Comparison of ENCODE assay signal across 11 cellular contexts in genomic region chr22:20083891-20084546, GRCh38. TPM values are rescaled to one million over a fixed set of nuclear protein-coding genes. Genes with fewer than 3 reads are reported as not detected.
DNase-seq lines count a peak whose midpoint lies in the region; ATAC-seq and TF ChIP-seq lines count a peak whose summit lies in the region.
"Had no signal": no experiment of that assay in that cellular context is flagged by ENCODE, and none has a peak within 500 bp of the region (broad histone marks: within the 10 kb centered on the region; RNA-seq: fewer than 3 reads in every experiment).

No MANE protein-coding gene starts in this region.

- H3K9ac ChIP-seq in liver (ENCODE audit: low read depth in 1 of 2, low read length in 2 of 2), result peak overlapping the region in 1 of 2 donors; percentile 32

- H3K4me3 ChIP-seq in liver (ENCODE audit: low read depth in 1 of 3, low read length in 3 of 3), result no peak overlapping the region

- peaks cover 22 to 56% (median 46%) of the 10 kb centered on the region in 4 donors for H3K4me1 ChIP-seq in liver (ENCODE audit: control insufficient read depth in 4 of 4, insufficient read depth in 4 of 4, low read length in 3 of 4)

- WGBS in liver, result 60% methylated on average over 10 of the region's 10 CpGs

- CTCF ChIA-PET in WTC11 (lab: Charles Lee) (interaction anchor here (0.6 to 1.4 kb wide), 9 partner anchors 9 to 125 kb away, joined by 3 to 5 read pairs (median 4); partner anchors contain the start of genes TANGO2 and TRMT2A), GM10248 (lab: Yijun Ruan, JAX) (no interaction called here)

- no peaks in the 10 kb centered on the region for H3K27me3 Mint-ChIP-seq in WTC11 (ENCODE audit: low read depth)

- no peak for TF ChIP-seq CTCF in WTC11 (IDR thresholded peaks at IDR 0.05)
- no peak for TF ChIP-seq CTCF in liver (IDR thresholded peaks at IDR 0.05; ENCODE audit: low read depth, low read length, missing input control)
- TF ChIP-seq CTCF in GM10248 (IDR thresholded peaks at IDR 0.05; ENCODE audit: control extremely low read depth, extremely low read depth, low read depth, missing control alignments), result no peak

- TF ChIP-seq RAD21 in liver (IDR thresholded peaks at IDR 0.05), result no peak

- H3K27me3 ChIP-seq in liver (ENCODE audit: control insufficient read depth in 4 of 4, insufficient read depth in 4 of 4, low read length in 3 of 4), result no peaks in the 10 kb centered on the region

- in situ Hi-C loops in G401 (cut with HindIII; ENCODE audit: low sequenced_read_pairs), result no loop called here

- H3K36me3 ChIP-seq in liver (ENCODE audit: control insufficient read depth in 4 of 4, insufficient read depth in 3 of 4, low read depth in 1 of 4, low read length in 3 of 4), result peaks cover 14 to 28% (median 20%) of the 10 kb centered on the region in 4 donors

- DNase-seq in left ventricle myocardium superior (peak; percentile 17), left cardiac atrium (no peak), WTC11 (ENCODE audit: low spot score) (no peak), G401 (ENCODE audit: low spot score) (no peak), GM10248 (ENCODE audit: extremely low spot score) (no peak)
- DNase-seq: effector CD4-positive, alpha-beta T cell; left colon; NCI-H2081 treated with DMSO at 0.1 percent for 48 hours had no signal

- no peaks in the 10 kb centered on the region for H3K9me3 ChIP-seq in liver (ENCODE audit: control insufficient read depth in 4 of 4, low read length in 3 of 4)

- peak overlapping the region; percentile 72 to 92 for H3K27ac ChIP-seq in liver (ENCODE audit: low read depth in 1 of 2, low read length in 2 of 2)

- H3K27ac Mint-ChIP-seq in WTC11, result peak overlapping the region; percentile 95

- peaks cover 37% of the 10 kb centered on the region for H3K36me3 Mint-ChIP-seq in WTC11

- POLR2A ChIA-PET in WTC11 (lab: Charles Lee), result interaction anchor here (1.6 kb wide), 1 partner anchor 17 kb away, joined by 4 read pairs; no protein-coding TSS in a partner anchor
- POLR2A ChIA-PET in GM10248 (lab: Yijun Ruan, JAX), result no interaction called here

- ATAC-seq in left ventricle myocardium superior (no peak), left cardiac atrium (no peak), WTC11 (no peak), HG03045 (IDR thresholded peaks at IDR 0.05; ENCODE audit: unreplicated experiment) (no peak), HG03520 (IDR thresholded peaks at IDR 0.05; ENCODE audit: unreplicated experiment) (no peak)
- ATAC-seq: left colon had no signal

- H3K4me3 Mint-ChIP-seq in WTC11, result no peak overlapping the region

- intact Hi-C loops in left ventricle myocardium superior (cut with micrococcal nuclease) (no loop called here), left cardiac atrium (cut with DNase I) (no loop called here)

- no peaks in the 10 kb centered on the region for H3K9me3 Mint-ChIP-seq in WTC11

- H3K4me1 Mint-ChIP-seq in WTC11, result peaks cover 41% of the 10 kb centered on the region

TF ChIP-seq in WTC11, 78 proteins besides CTCF, POLR2A, EP300 and RAD21:
- no peak for TF ChIP-seq ZNF396 (CRISPR knock-in tag; IDR thresholded peaks at IDR 0.05; ENCODE audit: borderline replicate concordance)
- TF ChIP-seq ZNF121 (CRISPR knock-in tag; IDR thresholded peaks at IDR 0.05), result no peak
- TF ChIP-seq TCF7 (CRISPR knock-in tag; IDR thresholded peaks at IDR 0.05; ENCODE audit: low read depth), result no peak

TF ChIP-seq in liver, 16 proteins besides CTCF, POLR2A, EP300 and RAD21:
- peak; percentile 51 to 55 for TF ChIP-seq RXRA (IDR thresholded peaks at IDR 0.05)
- TF ChIP-seq EGR1 (IDR thresholded peaks at IDR 0.05; ENCODE audit: low read depth in 2 of 2), result no peak

RNA-seq across cellular contexts. Expression of gene DGCR8, which starts 4.0 kb away (rescaled TPM):
- total RNA-seq in left ventricle myocardium superior, result 17.7 TPM
- 10 to 100 TPM; 13.3 to 19.9 TPM for total RNA-seq in left cardiac atrium
- 39.5 to 55.0 TPM (median 41.2 TPM) in 3 replicates for total RNA-seq in WTC11 (2021)
- 10 to 100 TPM; 22.6 to 27.1 TPM for total RNA-seq in liver
- polyA plus RNA-seq in liver, result 1 to 10 TPM; 7.9 to 9.0 TPM
- total RNA-seq in G401 (2014; rRNA removed; shearing (Covaris generic)), result 21.5 and 22.0 TPM in 2 replicates

RNA-seq across cellular contexts. Expression of gene RANBP1, which starts 31.9 kb away (rescaled TPM):
- total RNA-seq in left ventricle myocardium superior (36.6 TPM), left cardiac atrium (10 to 100 TPM; 38.3 to 50.4 TPM), WTC11 (2021) (379 to 443 TPM (median 400 TPM) in 3 replicates), liver (100 to 1,000 TPM in 1 of 2 donors, 10 to 100 TPM in 1; 77.4 to 102 TPM)
- polyA plus RNA-seq in liver, result 10 to 100 TPM; 62.3 to 98.1 TPM
- total RNA-seq in G401 (2014; rRNA removed; shearing (Covaris generic)), result 883 and 1,003 TPM in 2 replicates

RNA-seq across cellular contexts. Expression of gene TRMT2A, which starts 33.0 kb away (rescaled TPM):
- total RNA-seq in left ventricle myocardium superior (28.5 TPM), left cardiac atrium (10 to 100 TPM; 26.7 to 29.3 TPM), WTC11 (2021) (52.0 to 68.6 TPM (median 53.7 TPM) in 3 replicates), liver (10 to 100 TPM; 26.2 to 32.9 TPM)
- polyA plus RNA-seq in liver, result 10 to 100 TPM; 19.9 to 24.1 TPM
- 22.4 and 55.8 TPM in 2 replicates for total RNA-seq in G401 (2014; rRNA removed; shearing (Covaris generic))

RNA-seq across cellular contexts. Expression of gene ZDHHC8, which starts 47.6 kb away (rescaled TPM):
- total RNA-seq in left ventricle myocardium superior (51.6 TPM), left cardiac atrium (10 to 100 TPM; 48.3 to 48.9 TPM), WTC11 (2021) (72.3 to 79.7 TPM (median 77.6 TPM) in 3 replicates), liver (1 to 10 TPM; 2.9 to 7.7 TPM)
- 10 to 100 TPM in 1 of 2 donors, 1 to 10 TPM in 1; 5.8 to 11.8 TPM for polyA plus RNA-seq in liver
- total RNA-seq in G401 (2014; rRNA removed; shearing (Covaris generic)), result 5.1 and 7.8 TPM in 2 replicates
